ENCODE assay signal across 9 cellular contexts in genomic region chr12:54217774-54218221, GRCh38. TPM values are rescaled to one million over a fixed set of nuclear protein-coding genes. Genes with fewer than 3 reads are reported as not detected.
DNase-seq lines count a peak whose midpoint lies in the region; ATAC-seq and TF ChIP-seq lines count a peak whose summit lies in the region.
"Had no signal": no experiment of that assay in that cellular context is flagged by ENCODE, and none has a peak within 500 bp of the region (broad histone marks: within the 10 kb centered on the region; RNA-seq: fewer than 3 reads in every experiment).

No MANE protein-coding gene starts in this region.

- H2BK5ac ChIP-seq in IMR-90 (ENCODE audit: low read depth, low read length, poor library complexity, severe bottlenecking), result no peak overlapping the region

- ATAC-seq in IMR-90 (ENCODE audit: low read depth) (no peak), natural killer cell (no peak), GM21367 (IDR thresholded peaks at IDR 0.05; ENCODE audit: unreplicated experiment) (no peak), GM18909 (IDR thresholded peaks at IDR 0.05; ENCODE audit: poor library complexity, unreplicated experiment) (no peak), HG03196 (IDR thresholded peaks at IDR 0.05; ENCODE audit: unreplicated experiment) (no peak)

- no TSS peak for BruUV-seq in IMR-90 (replicated peaks; lab: Mats Ljungman, UMichigan)

- intact Hi-C loops in IMR-90 (cut with micrococcal nuclease) (loop anchor here (10.0 kb wide), 1 partner anchor 217 kb away; no protein-coding TSS in a partner anchor), natural killer cell (cut with micrococcal nuclease) (no loop called here)

- H3K4me3 Mint-ChIP-seq in natural killer cell, result peak overlapping the region; percentile 32

- TF ChIP-seq POLR2A in IMR-90 (IDR thresholded peaks at IDR 0.05; ENCODE audit: low read depth, low read length), result no peak

- peaks cover 17 to 40% of the 10 kb centered on the region in 2 donors for H3K4me1 Mint-ChIP-seq in natural killer cell

- H3K27me3 ChIP-seq in IMR-90 (ENCODE audit: control insufficient read depth, insufficient read depth, low read length) (peaks cover 9% of the 10 kb centered on the region), ectodermal cell (ENCODE audit: control insufficient read depth, insufficient read depth, low read length, poor library complexity, severe bottlenecking) (peaks cover 53% of the 10 kb centered on the region)

- H3K79me1 ChIP-seq in IMR-90 (ENCODE audit: low read depth in 1 of 2, low read length in 2 of 2), result peaks cover 0 to 12% of the 10 kb centered on the region in 2 experiments; a peak in 2 of 4 replicates

- in situ Hi-C loops in IMR-90 (cut with MboI; ENCODE audit: low sequenced_read_pairs), result no loop called here

- H3K27ac Mint-ChIP-seq in natural killer cell, result peak overlapping the region in 1 of 2 donors; percentile 46

- H2AK9ac ChIP-seq in IMR-90 (replicated peaks; ENCODE audit: low read depth, low read length, poor library complexity), result no peak overlapping the region

- H3K9me1 ChIP-seq in IMR-90 (ENCODE audit: insufficient read depth, low read length), result peaks cover 16% of the 10 kb centered on the region

- H3K56ac ChIP-seq in IMR-90 (ENCODE audit: extremely low read depth, insufficient read depth, low read length), result no peak overlapping the region

- no peaks in the 10 kb centered on the region for H3K9me3 Mint-ChIP-seq in natural killer cell

- peak overlapping the region; percentile 50 for H4K91ac ChIP-seq in IMR-90 (ENCODE audit: insufficient read depth, low read depth, low read length)

- no peak overlapping the region for H3K18ac ChIP-seq in IMR-90 (ENCODE audit: low read depth, low read length)

- no peak for TF ChIP-seq RAD21 in IMR-90 (IDR thresholded peaks at IDR 0.05; ENCODE audit: low read length)

- 20% methylated on average over 22 of the region's 39 CpGs; no CpG with 5 or more reads in 1 of the 2 experiments for WGBS in IMR-90 (ENCODE audit: extremely low coverage in 2 of 2, insufficient read length in 1 of 2), 2 experiments
- whole genome bisulfite sequencing in ectodermal cell, 2 experiments, result 2% methylated on average over 39 of the region's 39 CpGs

- peak overlapping the region; percentile 82; the same call in 1 of the 2 replicates for H3K23ac ChIP-seq in IMR-90 (ENCODE audit: low read depth, low read length)

- peak overlapping the region; percentile 70; the same call in 1 of the 2 replicates for H2BK120ac ChIP-seq in IMR-90 (ENCODE audit: low read depth, low read length)

- H2AFZ ChIP-seq in IMR-90 (replicated peaks; ENCODE audit: low read length, poor library complexity), result peak overlapping the region; percentile 97

- H3K36me3 Mint-ChIP-seq in natural killer cell, result no peaks in the 10 kb centered on the region

- peak overlapping the region; percentile 63 for H3K4ac ChIP-seq in IMR-90 (ENCODE audit: low read depth, low read length)

- H3K4me1 ChIP-seq in ES-I3 (ENCODE audit: insufficient read depth, low read length) (peaks cover 4% of the 10 kb centered on the region; the same call in 1 of the 2 replicates), IMR-90 (ENCODE audit: control insufficient read depth, insufficient read depth, low read length) (peaks cover 18% of the 10 kb centered on the region), ectodermal cell (ENCODE audit: control insufficient read depth, insufficient read depth, low read length) (no peaks in the 10 kb centered on the region)

- H3K9ac ChIP-seq in ES-I3 (ENCODE audit: low read depth, low read length) (peak overlapping the region; percentile 43; the same call in 1 of the 2 replicates), IMR-90 (ENCODE audit: low read depth, low read length) (peak overlapping the region; percentile 50; the same call in 1 of the 2 replicates)

- H2AK5ac ChIP-seq in IMR-90 (ENCODE audit: low read depth, low read length), result peak overlapping the region; percentile 83

- TF ChIP-seq CTCF in IMR-90 (conservative IDR thresholded peaks at IDR 0.05; ENCODE audit: low read depth, low read length) (no peak; the same call in 1 of the 2 replicates), natural killer cell (IDR thresholded peaks at IDR 0.05) (no peak)

- H2BK20ac ChIP-seq in IMR-90 (ENCODE audit: low read depth, low read length), result peak overlapping the region; percentile 12; the same call in 1 of the 2 replicates

- CTCF ChIA-PET in IMR-90 (lab: Yijun Ruan, JAX), result no interaction called here

- peak overlapping the region; percentile 16; the same call in 1 of the 2 replicates for H3K4me3 ChIP-seq in IMR-90 (ENCODE audit: insufficient read depth, low read depth, low read length)
- H3K4me3 ChIP-seq in ectodermal cell (ENCODE audit: insufficient read depth, low read depth, low read length), result peak overlapping the region; percentile 35

- no peak overlapping the region; the same call in 1 of the 2 replicates for H4K5ac ChIP-seq in IMR-90 (ENCODE audit: low read depth, low read length)

- no peaks in the 10 kb centered on the region for H4K20me1 ChIP-seq in IMR-90 (ENCODE audit: insufficient read depth, low read length)

- 0 out of 2 replicates have a peak overlapping the region, but pooled peaks have one; percentile 57 for H3K14ac ChIP-seq in IMR-90 (replicated peaks; ENCODE audit: low read depth, low read length)

- peaks cover 0 to 8% of the 10 kb centered on the region in 2 donors for H3K27me3 Mint-ChIP-seq in natural killer cell (ENCODE audit: low read depth in 2 of 2)

- DNase-seq in IMR-90, result no peak
- DNase-seq in natural killer cell, result no peak
- DNase-seq in NCI-H1930 (lab: John Stamatoyannopoulos, UW), result no peak

- POLR2A ChIA-PET in IMR-90 (lab: Charles Lee; ENCODE audit: unreplicated experiment), result no interaction called here

- dilution Hi-C loops in IMR-90 (cut with HindIII; ENCODE audit: low sequenced_read_pairs, unreplicated experiment), result no loop called here

- peak overlapping the region; percentile 91 for H3K4me2 ChIP-seq in IMR-90 (ENCODE audit: low read depth, low read length)

- no peak overlapping the region for H2BK15ac ChIP-seq in IMR-90 (ENCODE audit: low read depth, low read length)

- H3K36me3 ChIP-seq in ES-I3 (ENCODE audit: insufficient read depth, low read length) (no peaks in the 10 kb centered on the region), IMR-90 (ENCODE audit: control insufficient read depth, insufficient read depth, low read length) (no peaks in the 10 kb centered on the region), ectodermal cell (ENCODE audit: control insufficient read depth, insufficient read depth, low read length) (no peaks in the 10 kb centered on the region)
- H3K36me3 ChIP-seq: pancreas had no signal

- H3K27ac ChIP-seq in IMR-90 (ENCODE audit: insufficient read depth, low read length) (no peak overlapping the region; the same call in 1 of the 2 replicates), ectodermal cell (ENCODE audit: insufficient read depth, low read depth, low read length, poor library complexity, severe bottlenecking) (no peak overlapping the region)
- H3K27ac ChIP-seq: pancreas had no signal

- peak overlapping the region; percentile 41 to 60; a peak in 3 of 4 replicates for H4K8ac ChIP-seq in IMR-90 (ENCODE audit: low read depth in 2 of 2, low read length in 2 of 2)

- H3K9me3 ChIP-seq in ES-I3 (ENCODE audit: control insufficient read depth, insufficient read depth, low read length) (no peaks in the 10 kb centered on the region), IMR-90 (ENCODE audit: control insufficient read depth, insufficient read depth, low read length) (no peaks in the 10 kb centered on the region), ectodermal cell (ENCODE audit: control insufficient read depth, low read length) (no peaks in the 10 kb centered on the region)
- H3K9me3 ChIP-seq: pancreas had no signal

TF ChIP-seq in IMR-90, 13 proteins besides CTCF, POLR2A, EP300 and RAD21 (continues in another document):
- TF ChIP-seq, protein P1, sequence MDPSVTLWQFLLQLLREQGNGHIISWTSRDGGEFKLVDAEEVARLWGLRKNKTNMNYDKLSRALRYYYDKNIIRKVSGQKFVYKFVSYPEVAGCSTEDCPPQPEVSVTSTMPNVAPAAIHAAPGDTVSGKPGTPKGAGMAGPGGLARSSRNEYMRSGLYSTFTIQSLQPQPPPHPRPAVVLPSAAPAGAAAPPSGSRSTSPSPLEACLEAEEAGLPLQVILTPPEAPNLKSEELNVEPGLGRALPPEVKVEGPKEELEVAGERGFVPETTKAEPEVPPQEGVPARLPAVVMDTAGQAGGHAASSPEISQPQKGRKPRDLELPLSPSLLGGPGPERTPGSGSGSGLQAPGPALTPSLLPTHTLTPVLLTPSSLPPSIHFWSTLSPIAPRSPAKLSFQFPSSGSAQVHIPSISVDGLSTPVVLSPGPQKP (IDR thresholded peaks at IDR 0.05; ENCODE audit: borderline replicate concordance, low read depth, low read length), result no peak
- TF ChIP-seq BHLHE40 (IDR thresholded peaks at IDR 0.05; ENCODE audit: low read depth, low read length), result no peak
- no peak for TF ChIP-seq FOS (IDR thresholded peaks at IDR 0.05; ENCODE audit: low read depth, low read length)
- no peak for TF ChIP-seq MXI1 (IDR thresholded peaks at IDR 0.05; ENCODE audit: borderline replicate concordance, low read depth, low read length)
- TF ChIP-seq RFX5 (IDR thresholded peaks at IDR 0.05; ENCODE audit: low read depth, low read length), result no peak
- no peak for TF ChIP-seq MAFK (IDR thresholded peaks at IDR 0.05; ENCODE audit: low read depth, low read length)
- TF ChIP-seq, protein P2, sequence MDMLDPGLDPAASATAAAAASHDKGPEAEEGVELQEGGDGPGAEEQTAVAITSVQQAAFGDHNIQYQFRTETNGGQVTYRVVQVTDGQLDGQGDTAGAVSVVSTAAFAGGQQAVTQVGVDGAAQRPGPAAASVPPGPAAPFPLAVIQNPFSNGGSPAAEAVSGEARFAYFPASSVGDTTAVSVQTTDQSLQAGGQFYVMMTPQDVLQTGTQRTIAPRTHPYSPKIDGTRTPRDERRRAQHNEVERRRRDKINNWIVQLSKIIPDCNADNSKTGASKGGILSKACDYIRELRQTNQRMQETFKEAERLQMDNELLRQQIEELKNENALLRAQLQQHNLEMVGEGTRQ (IDR thresholded peaks at IDR 0.05; ENCODE audit: low read depth, low read length), result no peak
- TF ChIP-seq SMC3 (IDR thresholded peaks at IDR 0.05; ENCODE audit: low read depth, low read length), result no peak
- no peak for TF ChIP-seq NFE2L2 (IDR thresholded peaks at IDR 0.05; ENCODE audit: low read depth, low read length)
- TF ChIP-seq RCOR1 (IDR thresholded peaks at IDR 0.05; ENCODE audit: insufficient replicate concordance, low read length), result no peak
- no peak for TF ChIP-seq MAZ (IDR thresholded peaks at IDR 0.05; ENCODE audit: borderline replicate concordance, low read depth, low read length)
- no peak for TF ChIP-seq CHD1 (IDR thresholded peaks at IDR 0.05; ENCODE audit: low read depth, low read length)

RNA-seq across cellular contexts. Expression of gene SMUG1, which starts 29.0 kb away (rescaled TPM):
- total RNA-seq in IMR-90 (2012; rRNA removed), result 25.8 and 45.2 TPM in 2 replicates
- polyA plus RNA-seq in IMR-90 (2012; rRNA removed), result 36.3 and 37.3 TPM in 2 replicates
- polyA plus RNA-seq in IMR-90 (2012; cell fraction: cytosol; rRNA removed), result 26.8 and 48.8 TPM in 2 replicates
- polyA plus RNA-seq in IMR-90 (2012; cell fraction: nucleus; rRNA removed; ENCODE audit: low replicate concordance), result 36.2 and 50.9 TPM in 2 replicates
- 26.8 TPM for polyA plus RNA-seq in ectodermal cell (2013, experiment 1 of 4)
- polyA plus RNA-seq in ectodermal cell (2013, experiment 2 of 4), result 29.3 TPM
- polyA plus RNA-seq in ectodermal cell (2013, experiment 3 of 4), result 25.5 TPM
- polyA plus RNA-seq in ectodermal cell (2013, experiment 4 of 4), result 26.2 TPM
- 10 to 100 TPM; 10.8 to 15.6 (median 12.3) TPM for total RNA-seq in natural killer cell
